In genomic region chr6:2656460-2657064, GRCh38 we compare ENCODE assay signal across 15 cellular contexts.
"Had no signal": no experiment of that assay in that cellular context is flagged by ENCODE, and none has a peak within 500 bp of the region (broad histone marks: within the 10 kb centered on the region; RNA-seq: fewer than 3 reads in every experiment).

No MANE protein-coding gene starts in this region.

- H3K27me3 ChIP-seq: esophagus squamous epithelium, gastrocnemius medialis, heart left ventricle, ovary, stomach, testis had no signal

- DNase-seq: activated CD4-positive, alpha-beta T cell treated with anti-CD3 and anti-CD28 coated beads, Interleukin-2, amount 10 ng/mL, durations not matched to agents 24 days and 14 days; activated CD8-positive, alpha-beta memory T cell treated with anti-CD3 and anti-CD28 coated beads, Interleukin-2, amount 50 U/mL, for 4 hours; activated CD8-positive, alpha-beta T cell treated with anti-CD3 and anti-CD28 coated beads, Interleukin-2, amount 10 ng/mL, durations not matched to agents 7 days and 5 days; activated effector memory CD4-positive, alpha-beta T cell treated with anti-CD3 and anti-CD28 coated beads, Interleukin-2, amount 50 U/mL, for 16 hours; activated T-cell treated with anti-CD3 and anti-CD28 coated beads, Interleukin-2, amount 50 U/mL, for 48 hours; esophagus squamous epithelium; gastrocnemius medialis; heart left ventricle; ovary; stimulated activated CD4-positive, alpha-beta T cell treated with anti-CD3 and anti-CD28 coated beads, Interleukin-1b, Interleukin-23, amount 100 ng/mL, for 48 hours; stomach; T-helper 2 cell; testis had no signal

- H3K4me1 ChIP-seq: stomach, testis had no signal

- H3K36me3 ChIP-seq: esophagus squamous epithelium, gastrocnemius medialis, heart left ventricle, ovary, stomach had no signal

- H3K27ac ChIP-seq: esophagus squamous epithelium, gastrocnemius medialis, heart left ventricle, ovary, stomach, testis had no signal

- ATAC-seq: activated CD8-positive, alpha-beta T cell treated with anti-CD3 and anti-CD28 coated beads, Interleukin-2, amount 10 ng/mL, durations not matched to agents 7 days and 5 days; activated naive CD4-positive, alpha-beta T cell treated with anti-CD3 and anti-CD28 coated beads, Interleukin-2, amount 50 U/mL, for 72 hours; gastrocnemius medialis; heart left ventricle had no signal

- H3K4me3 Mint-ChIP-seq: activated CD4-positive, alpha-beta T cell treated with anti-CD3 and anti-CD28 coated beads, Interleukin-2, amount 10 ng/mL, durations not matched to agents 24 days and 14 days; activated CD8-positive, alpha-beta T cell treated with anti-CD3 and anti-CD28 coated beads, Interleukin-2, amount 10 ng/mL, durations not matched to agents 7 days and 5 days; mesothelial cell of epicardium had no signal

- H3K27ac Mint-ChIP-seq: activated CD4-positive, alpha-beta T cell treated with anti-CD3 and anti-CD28 coated beads, Interleukin-2, amount 10 ng/mL, durations not matched to agents 24 days and 14 days; activated CD8-positive, alpha-beta T cell treated with anti-CD3 and anti-CD28 coated beads, Interleukin-2, amount 10 ng/mL, durations not matched to agents 7 days and 5 days; activated naive CD4-positive, alpha-beta T cell treated with anti-CD3 and anti-CD28 coated beads, Interleukin-2, amount 50 U/mL, for 72 hours; mesothelial cell of epicardium had no signal

- H3K4me3 ChIP-seq: esophagus squamous epithelium, gastrocnemius medialis, heart left ventricle, ovary, stomach, testis had no signal

- H3K9me3 ChIP-seq: gastrocnemius medialis, ovary, stomach, testis had no signal

- H3K9me3 Mint-ChIP-seq: activated CD4-positive, alpha-beta T cell treated with anti-CD3 and anti-CD28 coated beads, Interleukin-2, amount 10 ng/mL, durations not matched to agents 24 days and 14 days had no signal

- H3K4me1 Mint-ChIP-seq: mesothelial cell of epicardium had no signal
